In the genomic region with DNA sequence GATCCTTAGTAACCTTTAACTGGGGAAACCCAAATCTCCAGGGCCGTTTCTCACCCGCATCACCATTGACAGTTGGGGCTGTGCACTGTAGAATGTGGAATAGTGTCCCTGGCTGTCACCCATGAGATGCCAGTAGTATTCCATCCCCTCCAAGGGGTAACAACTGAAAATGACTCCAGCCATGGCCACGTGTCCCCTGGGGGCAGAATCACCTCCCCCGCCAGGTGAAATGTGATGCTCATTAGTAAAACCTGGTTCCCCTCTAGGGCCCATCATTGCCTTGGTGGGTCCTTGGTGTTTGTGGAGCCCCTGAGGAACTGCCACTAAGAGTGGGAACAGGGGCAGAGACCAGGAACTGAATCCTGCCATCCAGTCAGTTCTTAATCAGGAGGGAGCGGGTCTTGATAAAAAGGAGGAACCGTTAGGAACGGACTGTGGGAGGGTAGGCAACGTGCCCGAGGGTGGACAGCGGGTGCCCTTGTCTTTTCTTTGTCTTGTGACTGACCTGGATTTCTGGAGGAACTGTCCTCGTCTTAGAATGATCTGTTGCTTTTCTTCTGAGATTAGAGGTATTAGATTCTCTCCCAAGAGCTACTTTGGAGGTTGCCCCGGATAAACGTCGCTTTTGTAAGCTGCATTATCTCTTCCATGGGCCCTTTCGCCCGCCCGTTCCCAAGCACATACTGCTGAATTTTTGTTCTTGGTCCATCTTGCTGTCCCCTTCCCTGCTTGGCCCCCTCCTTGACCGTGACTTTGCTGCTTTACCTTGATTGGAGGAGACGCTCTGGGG, we compare ENCODE assay signal across 8 cellular contexts. TPM values are rescaled to one million over a fixed set of nuclear protein-coding genes. Genes with fewer than 3 reads are reported as not detected.
DNase-seq lines count a peak whose midpoint lies in the region; ATAC-seq, FAIRE-seq and TF ChIP-seq lines count a peak whose summit lies in the region.

No MANE protein-coding gene starts in this region.

- peak overlapping the region; percentile 53 for H3K4me3 Mint-ChIP-seq in activated naive CD4-positive, alpha-beta T cell treated with anti-CD3 and anti-CD28 coated beads for 36 hours
- H3K4me3 Mint-ChIP-seq in astrocyte (ENCODE audit: unreplicated experiment), result peak overlapping the region; percentile 78
- H3K4me3 Mint-ChIP-seq in type B pancreatic cell, result peak overlapping the region; percentile 56

- ATAC-seq in HG02678 (IDR thresholded peaks at IDR 0.05; ENCODE audit: unreplicated experiment), result no peak
- ATAC-seq in GM21717 (IDR thresholded peaks at IDR 0.05; ENCODE audit: unreplicated experiment), result no peak
- no peak for ATAC-seq in GM18520 (IDR thresholded peaks at IDR 0.05; ENCODE audit: unreplicated experiment)

- no peaks in the 10 kb centered on the region for H3K9me3 Mint-ChIP-seq in activated naive CD4-positive, alpha-beta T cell treated with anti-CD3 and anti-CD28 coated beads for 36 hours
- H3K9me3 Mint-ChIP-seq in astrocyte (ENCODE audit: unreplicated experiment) (no peaks in the 10 kb centered on the region), type B pancreatic cell (no peaks in the 10 kb centered on the region)

- DNase-seq in activated naive CD4-positive, alpha-beta T cell treated with anti-CD3 and anti-CD28 coated beads for 36 hours, result peak; percentile 37
- no peak for DNase-seq in activated naive CD4-positive, alpha-beta T cell treated with Interleukin-2 at 50 U/mL for 16 hours
- DNase-seq in astrocyte (ENCODE audit: low read depth) (peak; percentile 26), medulla oblongata (ENCODE audit: extremely low spot score) (peak; percentile 68), type B pancreatic cell (ENCODE audit: extremely low spot score, unreplicated experiment) (no peak)

- no peak for FAIRE-seq in astrocyte (lab: Jason Lieb, UNC)

- peaks cover 61% of the 10 kb centered on the region for H3K4me1 Mint-ChIP-seq in activated naive CD4-positive, alpha-beta T cell treated with anti-CD3 and anti-CD28 coated beads for 36 hours (ENCODE audit: low read depth)
- peaks cover 36% of the 10 kb centered on the region for H3K4me1 Mint-ChIP-seq in astrocyte (ENCODE audit: low read depth, unreplicated experiment)
- H3K4me1 Mint-ChIP-seq in type B pancreatic cell (ENCODE audit: unreplicated experiment), result peaks cover 36% of the 10 kb centered on the region

- H4K20me1 ChIP-seq in astrocyte (ENCODE audit: insufficient read depth, low read length), result peaks cover 57% of the 10 kb centered on the region

- peaks cover 89% of the 10 kb centered on the region for H3K79me2 ChIP-seq in astrocyte (ENCODE audit: insufficient read depth, low read length)

- H3K9me3 ChIP-seq in astrocyte (ENCODE audit: insufficient read depth, low read depth, low read length), result no peaks in the 10 kb centered on the region

- peak overlapping the region; percentile 99 for H3K27ac ChIP-seq in astrocyte (ENCODE audit: low read depth, low read length)

- H3K36me3 ChIP-seq in astrocyte (ENCODE audit: insufficient read depth, low read length), result peaks cover 7% of the 10 kb centered on the region

- H3K9ac ChIP-seq in astrocyte (ENCODE audit: low read length), result peak overlapping the region; percentile 98

- peak overlapping the region; percentile 74 for H3K27ac Mint-ChIP-seq in activated naive CD4-positive, alpha-beta T cell treated with anti-CD3 and anti-CD28 coated beads for 36 hours
- peak overlapping the region; percentile 96 for H3K27ac Mint-ChIP-seq in astrocyte (ENCODE audit: unreplicated experiment)
- peak overlapping the region; percentile 20 for H3K27ac Mint-ChIP-seq in type B pancreatic cell

- peaks cover 43% of the 10 kb centered on the region for H3K4me1 ChIP-seq in astrocyte (ENCODE audit: insufficient read depth, low read length)

- H2AFZ ChIP-seq in astrocyte (ENCODE audit: low read depth, low read length), result peak overlapping the region; percentile 9

- peak overlapping the region; percentile 63 for H3K4me3 ChIP-seq in astrocyte (ENCODE audit: insufficient read depth, low read depth, low read length)

- CTCF ChIA-PET in activated naive CD4-positive, alpha-beta T cell treated with anti-CD3 and anti-CD28 coated beads for 36 hours (lab: Charles Lee), result interaction anchor here (0.6 kb wide), 1 partner anchor 19 kb away, joined by 3 read pairs; no protein-coding TSS in a partner anchor

- TF ChIP-seq CTCF in astrocyte (IDR thresholded peaks at IDR 0.05; ENCODE audit: insufficient read depth, low read depth, low read length) (no peak), type B pancreatic cell (conservative IDR thresholded peaks at IDR 0.05) (no peak)

- peaks cover 5% of the 10 kb centered on the region for H3K36me3 Mint-ChIP-seq in activated naive CD4-positive, alpha-beta T cell treated with anti-CD3 and anti-CD28 coated beads for 36 hours (ENCODE audit: low read depth)
- H3K36me3 Mint-ChIP-seq in astrocyte (ENCODE audit: low read depth, unreplicated experiment) (peaks cover 9% of the 10 kb centered on the region), type B pancreatic cell (no peaks in the 10 kb centered on the region)

- no peaks in the 10 kb centered on the region for H3K27me3 ChIP-seq in astrocyte (ENCODE audit: insufficient read depth, low read length)

- H3K27me3 Mint-ChIP-seq in activated naive CD4-positive, alpha-beta T cell treated with anti-CD3 and anti-CD28 coated beads for 36 hours (ENCODE audit: low read depth), result no peaks in the 10 kb centered on the region
- no peaks in the 10 kb centered on the region for H3K27me3 Mint-ChIP-seq in astrocyte (ENCODE audit: low read depth, unreplicated experiment)
- H3K27me3 Mint-ChIP-seq in type B pancreatic cell, result no peaks in the 10 kb centered on the region

- intact Hi-C loops in activated naive CD4-positive, alpha-beta T cell treated with anti-CD3 and anti-CD28 coated beads for 36 hours (cut with micrococcal nuclease), result loop anchor here (5.0 to 10.0 kb wide), 3 partner anchors 326 to 1952 kb away; a partner anchor contains a TSS

- H3K4me2 ChIP-seq in astrocyte (ENCODE audit: low read length), result peak overlapping the region; percentile 94

RNA-seq across cellular contexts. Expression of a gene that starts 3.5 kb away (rescaled TPM):
- 10 to 100 TPM; 73.1 to 78.6 TPM for total RNA-seq in activated naive CD4-positive, alpha-beta T cell treated with anti-CD3 and anti-CD28 coated beads for 36 hours
- total RNA-seq in astrocyte, result 117 and 123 TPM in 2 replicates
- total RNA-seq in type B pancreatic cell (ENCODE audit: low replicate concordance), result 71.7 and 83.8 TPM in 2 replicates

RNA-seq across cellular contexts. Expression of a gene that starts 3.9 kb away (rescaled TPM):
- 10 to 100 TPM; 47.3 to 48.8 TPM for total RNA-seq in activated naive CD4-positive, alpha-beta T cell treated with anti-CD3 and anti-CD28 coated beads for 36 hours
- total RNA-seq in astrocyte (5.6 and 7.6 TPM in 2 replicates), type B pancreatic cell (ENCODE audit: low replicate concordance) (10.7 and 18.8 TPM in 2 replicates)

RNA-seq across cellular contexts. Expression of a gene that starts 52.5 kb away (rescaled TPM):
- total RNA-seq in activated naive CD4-positive, alpha-beta T cell treated with anti-CD3 and anti-CD28 coated beads for 36 hours, result under 1 TPM; 0.41 to 0.44 TPM
- 1.4 and 1.9 TPM in 2 replicates for total RNA-seq in astrocyte
- total RNA-seq in type B pancreatic cell (ENCODE audit: low replicate concordance), result 27.6 and 42.9 TPM in 2 replicates

Comparison
In these comparisons a context has a peak if more than half of its experiments do, and no peak if none do; other contexts are left out.
1. DNase-seq: peak in activated naive CD4-positive, alpha-beta T cell treated with anti-CD3 and anti-CD28 coated beads for 36 hours (single experiment), astrocyte (single experiment) and medulla oblongata (single experiment); none in activated naive CD4-positive, alpha-beta T cell treated with Interleukin-2 at 50 U/mL for 16 hours (single experiment) and type B pancreatic cell (single experiment).
2. H3K27ac Mint-ChIP-seq: peak in every context shown above with its lines; median percentile 96 in astrocyte; 74 in activated naive CD4-positive, alpha-beta T cell treated with anti-CD3 and anti-CD28 coated beads for 36 hours; 20 in type B pancreatic cell.
3. Peak in every context shown above with its lines, with median percentiles within 50 percentile points of each other: H3K4me3 Mint-ChIP-seq.